Comparison of ENCODE assay signal across 2 cellular contexts in the genomic region with DNA sequence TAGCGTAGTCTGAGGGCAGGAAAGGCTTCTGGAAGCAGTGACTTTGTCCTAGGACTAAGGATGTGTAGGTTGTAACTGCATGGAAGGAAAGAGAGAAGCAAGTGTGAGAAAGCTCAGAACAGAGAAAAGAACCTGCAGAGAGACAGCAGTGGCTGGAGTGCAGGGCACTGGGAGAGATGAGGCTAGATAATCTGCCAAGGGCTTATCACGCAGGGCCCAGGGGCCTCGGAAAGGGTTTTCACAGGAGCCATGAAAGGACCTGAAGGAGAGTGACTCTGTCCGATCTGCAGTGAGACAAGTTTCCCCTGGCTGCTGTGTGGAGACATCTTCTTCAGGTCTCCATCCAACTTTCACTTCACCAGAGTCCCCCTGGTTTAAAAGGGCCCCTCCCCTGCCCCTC.
TF ChIP-seq lines count a peak whose summit lies in the region.

No MANE protein-coding gene starts in this region.

TF ChIP-seq in GM23338, 12 proteins besides CTCF, POLR2A, EP300 and RAD21 (continues in another document):
- TF ChIP-seq, protein P1, sequence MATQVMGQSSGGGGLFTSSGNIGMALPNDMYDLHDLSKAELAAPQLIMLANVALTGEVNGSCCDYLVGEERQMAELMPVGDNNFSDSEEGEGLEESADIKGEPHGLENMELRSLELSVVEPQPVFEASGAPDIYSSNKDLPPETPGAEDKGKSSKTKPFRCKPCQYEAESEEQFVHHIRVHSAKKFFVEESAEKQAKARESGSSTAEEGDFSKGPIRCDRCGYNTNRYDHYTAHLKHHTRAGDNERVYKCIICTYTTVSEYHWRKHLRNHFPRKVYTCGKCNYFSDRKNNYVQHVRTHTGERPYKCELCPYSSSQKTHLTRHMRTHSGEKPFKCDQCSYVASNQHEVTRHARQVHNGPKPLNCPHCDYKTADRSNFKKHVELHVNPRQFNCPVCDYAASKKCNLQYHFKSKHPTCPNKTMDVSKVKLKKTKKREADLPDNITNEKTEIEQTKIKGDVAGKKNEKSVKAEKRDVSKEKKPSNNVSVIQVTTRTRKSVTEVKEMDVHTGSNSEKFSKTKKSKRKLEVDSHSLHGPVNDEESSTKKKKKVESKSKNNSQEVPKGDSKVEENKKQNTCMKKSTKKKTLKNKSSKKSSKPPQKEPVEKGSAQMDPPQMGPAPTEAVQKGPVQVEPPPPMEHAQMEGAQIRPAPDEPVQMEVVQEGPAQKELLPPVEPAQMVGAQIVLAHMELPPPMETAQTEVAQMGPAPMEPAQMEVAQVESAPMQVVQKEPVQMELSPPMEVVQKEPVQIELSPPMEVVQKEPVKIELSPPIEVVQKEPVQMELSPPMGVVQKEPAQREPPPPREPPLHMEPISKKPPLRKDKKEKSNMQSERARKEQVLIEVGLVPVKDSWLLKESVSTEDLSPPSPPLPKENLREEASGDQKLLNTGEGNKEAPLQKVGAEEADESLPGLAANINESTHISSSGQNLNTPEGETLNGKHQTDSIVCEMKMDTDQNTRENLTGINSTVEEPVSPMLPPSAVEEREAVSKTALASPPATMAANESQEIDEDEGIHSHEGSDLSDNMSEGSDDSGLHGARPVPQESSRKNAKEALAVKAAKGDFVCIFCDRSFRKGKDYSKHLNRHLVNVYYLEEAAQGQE (IDR thresholded peaks at IDR 0.05; ENCODE audit: unreplicated experiment): no peak
- TF ChIP-seq JUNB (IDR thresholded peaks at IDR 0.05; ENCODE audit: unreplicated experiment) (no peak), NANOG (IDR thresholded peaks at IDR 0.05; ENCODE audit: borderline replicate concordance) (no peak), ZNF331 (CRISPR knock-in tag; IDR thresholded peaks at IDR 0.05; ENCODE audit: low read depth) (no peak), POLR2AphosphoS5 (IDR thresholded peaks at IDR 0.05; ENCODE audit: low read depth) (no peak), ZNF114 (CRISPR knock-in tag; IDR thresholded peaks at IDR 0.05) (no peak), CREB1 (CRISPR knock-in tag; IDR thresholded peaks at IDR 0.05; ENCODE audit: low read depth) (no peak), STAT1 (IDR thresholded peaks at IDR 0.05; ENCODE audit: unreplicated experiment) (no peak)
- TF ChIP-seq, protein P2, sequence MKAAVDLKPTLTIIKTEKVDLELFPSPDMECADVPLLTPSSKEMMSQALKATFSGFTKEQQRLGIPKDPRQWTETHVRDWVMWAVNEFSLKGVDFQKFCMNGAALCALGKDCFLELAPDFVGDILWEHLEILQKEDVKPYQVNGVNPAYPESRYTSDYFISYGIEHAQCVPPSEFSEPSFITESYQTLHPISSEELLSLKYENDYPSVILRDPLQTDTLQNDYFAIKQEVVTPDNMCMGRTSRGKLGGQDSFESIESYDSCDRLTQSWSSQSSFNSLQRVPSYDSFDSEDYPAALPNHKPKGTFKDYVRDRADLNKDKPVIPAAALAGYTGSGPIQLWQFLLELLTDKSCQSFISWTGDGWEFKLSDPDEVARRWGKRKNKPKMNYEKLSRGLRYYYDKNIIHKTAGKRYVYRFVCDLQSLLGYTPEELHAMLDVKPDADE (IDR thresholded peaks at IDR 0.05): no peak
- TF ChIP-seq, protein P3, sequence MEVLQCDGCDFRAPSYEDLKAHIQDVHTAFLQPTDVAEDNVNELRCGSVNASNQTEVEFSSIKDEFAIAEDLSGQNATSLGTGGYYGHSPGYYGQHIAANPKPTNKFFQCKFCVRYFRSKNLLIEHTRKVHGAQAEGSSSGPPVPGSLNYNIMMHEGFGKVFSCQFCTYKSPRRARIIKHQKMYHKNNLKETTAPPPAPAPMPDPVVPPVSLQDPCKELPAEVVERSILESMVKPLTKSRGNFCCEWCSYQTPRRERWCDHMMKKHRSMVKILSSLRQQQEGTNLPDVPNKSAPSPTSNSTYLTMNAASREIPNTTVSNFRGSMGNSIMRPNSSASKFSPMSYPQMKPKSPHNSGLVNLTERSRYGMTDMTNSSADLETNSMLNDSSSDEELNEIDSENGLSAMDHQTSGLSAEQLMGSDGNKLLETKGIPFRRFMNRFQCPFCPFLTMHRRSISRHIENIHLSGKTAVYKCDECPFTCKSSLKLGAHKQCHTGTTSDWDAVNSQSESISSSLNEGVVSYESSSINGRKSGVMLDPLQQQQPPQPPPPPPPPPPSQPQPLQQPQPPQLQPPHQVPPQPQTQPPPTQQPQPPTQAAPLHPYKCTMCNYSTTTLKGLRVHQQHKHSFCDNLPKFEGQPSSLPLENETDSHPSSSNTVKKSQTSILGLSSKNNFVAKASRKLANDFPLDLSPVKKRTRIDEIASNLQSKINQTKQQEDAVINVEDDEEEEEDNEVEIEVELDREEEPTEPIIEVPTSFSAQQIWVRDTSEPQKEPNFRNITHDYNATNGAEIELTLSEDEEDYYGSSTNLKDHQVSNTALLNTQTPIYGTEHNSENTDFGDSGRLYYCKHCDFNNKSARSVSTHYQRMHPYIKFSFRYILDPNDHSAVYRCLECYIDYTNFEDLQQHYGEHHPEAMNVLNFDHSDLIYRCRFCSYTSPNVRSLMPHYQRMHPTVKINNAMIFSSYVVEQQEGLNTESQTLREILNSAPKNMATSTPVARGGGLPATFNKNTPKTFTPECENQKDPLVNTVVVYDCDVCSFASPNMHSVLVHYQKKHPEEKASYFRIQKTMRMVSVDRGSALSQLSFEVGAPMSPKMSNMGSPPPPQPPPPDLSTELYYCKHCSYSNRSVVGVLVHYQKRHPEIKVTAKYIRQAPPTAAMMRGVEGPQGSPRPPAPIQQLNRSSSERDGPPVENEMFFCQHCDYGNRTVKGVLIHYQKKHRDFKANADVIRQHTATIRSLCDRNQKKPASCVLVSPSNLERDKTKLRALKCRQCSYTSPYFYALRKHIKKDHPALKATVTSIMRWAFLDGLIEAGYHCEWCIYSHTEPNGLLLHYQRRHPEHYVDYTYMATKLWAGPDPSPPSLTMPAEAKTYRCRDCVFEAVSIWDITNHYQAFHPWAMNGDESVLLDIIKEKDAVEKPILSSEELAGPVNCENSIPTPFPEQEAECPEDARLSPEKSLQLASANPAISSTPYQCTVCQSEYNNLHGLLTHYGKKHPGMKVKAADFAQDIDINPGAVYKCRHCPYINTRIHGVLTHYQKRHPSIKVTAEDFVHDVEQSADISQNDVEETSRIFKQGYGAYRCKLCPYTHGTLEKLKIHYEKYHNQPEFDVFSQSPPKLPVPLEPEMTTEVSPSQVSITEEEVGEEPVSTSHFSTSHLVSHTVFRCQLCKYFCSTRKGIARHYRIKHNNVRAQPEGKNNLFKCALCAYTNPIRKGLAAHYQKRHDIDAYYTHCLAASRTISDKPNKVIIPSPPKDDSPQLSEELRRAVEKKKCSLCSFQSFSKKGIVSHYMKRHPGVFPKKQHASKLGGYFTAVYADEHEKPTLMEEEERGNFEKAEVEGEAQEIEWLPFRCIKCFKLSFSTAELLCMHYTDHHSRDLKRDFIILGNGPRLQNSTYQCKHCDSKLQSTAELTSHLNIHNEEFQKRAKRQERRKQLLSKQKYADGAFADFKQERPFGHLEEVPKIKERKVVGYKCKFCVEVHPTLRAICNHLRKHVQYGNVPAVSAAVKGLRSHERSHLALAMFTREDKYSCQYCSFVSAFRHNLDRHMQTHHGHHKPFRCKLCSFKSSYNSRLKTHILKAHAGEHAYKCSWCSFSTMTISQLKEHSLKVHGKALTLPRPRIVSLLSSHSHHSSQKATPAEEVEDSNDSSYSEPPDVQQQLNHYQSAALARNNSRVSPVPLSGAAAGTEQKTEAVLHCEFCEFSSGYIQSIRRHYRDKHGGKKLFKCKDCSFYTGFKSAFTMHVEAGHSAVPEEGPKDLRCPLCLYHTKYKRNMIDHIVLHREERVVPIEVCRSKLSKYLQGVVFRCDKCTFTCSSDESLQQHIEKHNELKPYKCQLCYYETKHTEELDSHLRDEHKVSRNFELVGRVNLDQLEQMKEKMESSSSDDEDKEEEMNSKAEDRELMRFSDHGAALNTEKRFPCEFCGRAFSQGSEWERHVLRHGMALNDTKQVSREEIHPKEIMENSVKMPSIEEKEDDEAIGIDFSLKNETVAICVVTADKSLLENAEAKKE (CRISPR knock-in tag; IDR thresholded peaks at IDR 0.05): no peak

TF ChIP-seq in IMR-90, 13 proteins besides CTCF, POLR2A, EP300 and RAD21:
- TF ChIP-seq RFX5 (IDR thresholded peaks at IDR 0.05; ENCODE audit: low read depth, low read length): no peak
- TF ChIP-seq CHD1 (IDR thresholded peaks at IDR 0.05; ENCODE audit: low read depth, low read length): no peak
- no peak for TF ChIP-seq NFE2L2 (IDR thresholded peaks at IDR 0.05; ENCODE audit: low read depth, low read length)
- no peak for TF ChIP-seq MAZ (IDR thresholded peaks at IDR 0.05; ENCODE audit: borderline replicate concordance, low read depth, low read length)
- no peak for TF ChIP-seq BHLHE40 (IDR thresholded peaks at IDR 0.05; ENCODE audit: low read depth, low read length)
- no peak for TF ChIP-seq MAFK (IDR thresholded peaks at IDR 0.05; ENCODE audit: low read depth, low read length)
- TF ChIP-seq CEBPB (IDR thresholded peaks at IDR 0.05; ENCODE audit: low read depth, low read length): no peak
- TF ChIP-seq SMC3 (IDR thresholded peaks at IDR 0.05; ENCODE audit: low read depth, low read length): no peak
- TF ChIP-seq MXI1 (IDR thresholded peaks at IDR 0.05; ENCODE audit: borderline replicate concordance, low read depth, low read length): no peak
- no peak for TF ChIP-seq FOS (IDR thresholded peaks at IDR 0.05; ENCODE audit: low read depth, low read length)
- TF ChIP-seq, protein P4, sequence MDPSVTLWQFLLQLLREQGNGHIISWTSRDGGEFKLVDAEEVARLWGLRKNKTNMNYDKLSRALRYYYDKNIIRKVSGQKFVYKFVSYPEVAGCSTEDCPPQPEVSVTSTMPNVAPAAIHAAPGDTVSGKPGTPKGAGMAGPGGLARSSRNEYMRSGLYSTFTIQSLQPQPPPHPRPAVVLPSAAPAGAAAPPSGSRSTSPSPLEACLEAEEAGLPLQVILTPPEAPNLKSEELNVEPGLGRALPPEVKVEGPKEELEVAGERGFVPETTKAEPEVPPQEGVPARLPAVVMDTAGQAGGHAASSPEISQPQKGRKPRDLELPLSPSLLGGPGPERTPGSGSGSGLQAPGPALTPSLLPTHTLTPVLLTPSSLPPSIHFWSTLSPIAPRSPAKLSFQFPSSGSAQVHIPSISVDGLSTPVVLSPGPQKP (IDR thresholded peaks at IDR 0.05; ENCODE audit: borderline replicate concordance, low read depth, low read length): no peak
- no peak for TF ChIP-seq RCOR1 (IDR thresholded peaks at IDR 0.05; ENCODE audit: insufficient replicate concordance, low read length)
- TF ChIP-seq, protein P5, sequence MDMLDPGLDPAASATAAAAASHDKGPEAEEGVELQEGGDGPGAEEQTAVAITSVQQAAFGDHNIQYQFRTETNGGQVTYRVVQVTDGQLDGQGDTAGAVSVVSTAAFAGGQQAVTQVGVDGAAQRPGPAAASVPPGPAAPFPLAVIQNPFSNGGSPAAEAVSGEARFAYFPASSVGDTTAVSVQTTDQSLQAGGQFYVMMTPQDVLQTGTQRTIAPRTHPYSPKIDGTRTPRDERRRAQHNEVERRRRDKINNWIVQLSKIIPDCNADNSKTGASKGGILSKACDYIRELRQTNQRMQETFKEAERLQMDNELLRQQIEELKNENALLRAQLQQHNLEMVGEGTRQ (IDR thresholded peaks at IDR 0.05; ENCODE audit: low read depth, low read length): no peak
TF ChIP-seq in IMR-90: peak in this region for 0.
